In genomic region chr11:92569717-92570116, GRCh38 we compare ENCODE assay signal across 20 cellular contexts.
"Had no signal": no experiment of that assay in that cellular context is flagged by ENCODE, and none has a peak within 500 bp of the region (broad histone marks: within the 10 kb centered on the region; RNA-seq: fewer than 3 reads in every experiment).

No MANE protein-coding gene starts in this region.

- H3K4me3 Mint-ChIP-seq: endodermal cell; immature natural killer cell; memory B cell; mesothelial cell of epicardium; natural killer cell; stimulated activated effector memory CD8-positive, alpha-beta T cell treated with anti-CD3 and anti-CD28 coated beads, Interleukin-12 subunit alpha, Interleukin-12 subunit beta, amount 100 ng/mL, for 72 hours had no signal

- H3K27me3 Mint-ChIP-seq: memory B cell had no signal

- H3K27ac Mint-ChIP-seq: endodermal cell; immature natural killer cell; mesothelial cell of epicardium; natural killer cell; stimulated activated effector memory CD8-positive, alpha-beta T cell treated with anti-CD3 and anti-CD28 coated beads, Interleukin-12 subunit alpha, Interleukin-12 subunit beta, amount 100 ng/mL, for 72 hours had no signal

- H3K9me3 Mint-ChIP-seq: mesothelial cell of epicardium had no signal

- H3K36me3 Mint-ChIP-seq: immature natural killer cell; memory B cell; mesothelial cell of epicardium; natural killer cell; stimulated activated effector memory CD8-positive, alpha-beta T cell treated with anti-CD3 and anti-CD28 coated beads, Interleukin-12 subunit alpha, Interleukin-12 subunit beta, amount 100 ng/mL, for 72 hours had no signal

- H3K4me1 Mint-ChIP-seq: immature natural killer cell; memory B cell; mesothelial cell of epicardium; natural killer cell; stimulated activated effector memory CD8-positive, alpha-beta T cell treated with anti-CD3 and anti-CD28 coated beads, Interleukin-12 subunit alpha, Interleukin-12 subunit beta, amount 100 ng/mL, for 72 hours had no signal

- DNase-seq: effector CD4-positive, alpha-beta T cell; endodermal cell; erythroblast; foreskin keratinocyte; immature natural killer cell; left lung; lower lobe of right lung; natural killer cell; psoas muscle; retina; right lobe of liver; stimulated activated CD4-positive, alpha-beta T cell treated with anti-CD3 and anti-CD28 coated beads, Interleukin-4, amount 100 ng/mL, for 1 hour; stimulated activated CD8-positive, alpha-beta memory T cell treated with anti-CD3 and anti-CD28 coated beads, Interleukin-4, amount 100 ng/mL, for 48 hours; stimulated activated naive CD8-positive, alpha-beta T cell treated with anti-CD3 and anti-CD28 coated beads, Interleukin-15, Interleukin-2, amounts not matched to agents 100 U/mL and 50 U/mL, for 24 hours; tibial artery; upper lobe of left lung; uterus had no signal
